In the genomic region with DNA sequence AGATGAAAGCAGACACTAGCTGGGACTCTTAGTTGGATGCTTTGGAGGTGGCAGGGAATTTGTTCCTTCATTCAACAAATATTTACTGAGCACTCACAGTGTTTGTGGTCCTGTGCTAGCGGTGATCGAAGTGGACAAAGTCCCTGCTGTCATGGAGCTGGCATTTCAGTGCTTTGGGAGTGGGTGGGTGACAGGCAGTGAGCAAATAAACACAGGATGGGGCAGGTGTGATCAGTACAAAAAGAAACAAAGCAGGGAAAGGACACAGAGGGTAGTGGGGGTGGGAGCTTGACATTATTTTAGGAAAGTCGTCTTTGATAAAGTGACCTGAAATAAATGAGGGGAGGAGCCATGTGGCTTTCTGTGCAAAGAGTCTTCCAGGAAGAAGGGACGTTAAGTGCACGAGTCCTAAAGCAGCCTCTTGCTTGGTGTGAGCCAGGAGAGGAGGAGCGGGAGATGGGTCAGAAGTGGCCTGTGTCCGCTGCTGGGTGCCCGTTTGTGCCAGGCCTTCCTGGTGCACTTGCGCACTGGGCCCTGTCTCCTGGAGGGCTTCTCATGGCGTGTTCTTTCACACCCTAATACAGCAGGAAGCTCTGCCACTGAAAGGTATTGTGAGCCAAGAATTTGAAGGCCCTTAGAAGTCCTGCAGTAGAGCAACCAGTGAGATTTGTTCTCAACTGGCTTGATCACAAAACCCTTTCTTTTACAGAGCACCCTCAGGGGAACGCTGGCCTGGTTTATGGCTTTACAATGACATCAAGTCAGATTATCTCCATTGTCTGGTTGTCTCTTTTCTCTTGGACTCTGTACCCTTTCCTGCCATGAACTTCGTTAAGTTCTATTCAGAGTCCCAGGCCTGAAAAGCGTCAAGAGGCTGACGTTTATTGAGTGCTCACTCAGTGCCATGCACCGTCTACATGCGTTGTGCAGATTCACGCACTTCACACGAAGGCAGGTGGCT, we compare ENCODE assay signal across 11 cellular contexts. TPM values are rescaled to one million over a fixed set of nuclear protein-coding genes. Genes with fewer than 3 reads are reported as not detected.
DNase-seq lines count a peak whose midpoint lies in the region; ATAC-seq and TF ChIP-seq lines count a peak whose summit lies in the region.
"Had no signal": no experiment of that assay in that cellular context is flagged by ENCODE, and none has a peak within 500 bp of the region (broad histone marks: within the 10 kb centered on the region; RNA-seq: fewer than 3 reads in every experiment).

No MANE protein-coding gene starts in this region.

- H3K79me1 ChIP-seq in mesenchymal stem cell (replicated peaks; ENCODE audit: low read length, poor library complexity, severe bottlenecking): no peaks in the 10 kb centered on the region

- TF ChIP-seq EP300 in upper lobe of left lung (IDR thresholded peaks at IDR 0.05): peak in 1 of 4 donors; percentile 29

- no peak overlapping the region for H4K91ac ChIP-seq in mesenchymal stem cell (ENCODE audit: low read length)

- H2AK5ac ChIP-seq in mesenchymal stem cell (ENCODE audit: low read length, severe bottlenecking): no peak overlapping the region

- no peak overlapping the region for H2BK120ac ChIP-seq in mesenchymal stem cell (ENCODE audit: low read depth, low read length)

- no peak overlapping the region for H2AFZ ChIP-seq in mesenchymal stem cell (ENCODE audit: low read depth, low read length)

- H3K9me3 Mint-ChIP-seq in activated naive CD4-positive, alpha-beta T cell treated with anti-CD3 and anti-CD28 coated beads, Interleukin-2, amount 10 ng/mL, durations not matched to agents 7 days and 5 days: no peaks in the 10 kb centered on the region

- no peaks in the 10 kb centered on the region for H3K36me3 ChIP-seq in colonic mucosa
- peaks cover 57 to 77% of the 10 kb centered on the region in 2 experiments for H3K36me3 ChIP-seq in mesenchymal stem cell (ENCODE audit: control insufficient read depth in 1 of 2, insufficient read depth in 2 of 2, low read depth in 1 of 2, low read length in 2 of 2)
- H3K36me3 ChIP-seq in upper lobe of left lung: peaks cover 2 to 26% (median 22%) of the 10 kb centered on the region in 4 donors

- H4K8ac ChIP-seq in mesenchymal stem cell (ENCODE audit: low read length): no peak overlapping the region

- no peak overlapping the region for H3K4me3 Mint-ChIP-seq in activated naive CD4-positive, alpha-beta T cell treated with anti-CD3 and anti-CD28 coated beads, Interleukin-2, amount 10 ng/mL, durations not matched to agents 7 days and 5 days

- no peak overlapping the region for H3K4ac ChIP-seq in mesenchymal stem cell (ENCODE audit: low read depth in 1 of 2, low read length in 2 of 2)

- 86% methylated on average over 18 of the region's 18 CpGs for WGBS in mesenchymal stem cell
- 51 to 54% methylated on average over 18 of the region's 18 CpGs for WGBS in upper lobe of left lung, 2 donors

- H3K9ac ChIP-seq in colonic mucosa (ENCODE audit: low read depth in 2 of 2, low read length in 2 of 2) (peak overlapping the region in 1 of 2 donors; percentile 75), mesenchymal stem cell (ENCODE audit: low read length) (peak overlapping the region; percentile 20)

- H3K23ac ChIP-seq in mesenchymal stem cell (ENCODE audit: low read length in 2 of 2): no peak overlapping the region

- no peak overlapping the region for H3K27ac Mint-ChIP-seq in activated naive CD4-positive, alpha-beta T cell treated with anti-CD3 and anti-CD28 coated beads, Interleukin-2, amount 10 ng/mL, durations not matched to agents 7 days and 5 days

- peak overlapping the region in 1 of 2 experiments; percentile 16 for H3K18ac ChIP-seq in mesenchymal stem cell (ENCODE audit: low read depth in 1 of 2, low read length in 2 of 2)

- H3K4me3 ChIP-seq in colonic mucosa: no peak overlapping the region
- no peak overlapping the region for H3K4me3 ChIP-seq in mesenchymal stem cell (ENCODE audit: insufficient read depth in 1 of 2, low read depth in 1 of 2, low read length in 2 of 2)
- H3K4me3 ChIP-seq in upper lobe of left lung: no peak overlapping the region

- H2BK15ac ChIP-seq in mesenchymal stem cell (ENCODE audit: low read depth, poor library complexity, severe bottlenecking): no peak overlapping the region

- H3K27me3 Mint-ChIP-seq in activated naive CD4-positive, alpha-beta T cell treated with anti-CD3 and anti-CD28 coated beads, Interleukin-2, amount 10 ng/mL, durations not matched to agents 7 days and 5 days: no peaks in the 10 kb centered on the region

- H3K27ac ChIP-seq in colonic mucosa (peak overlapping the region; percentile 81), mesenchymal stem cell (ENCODE audit: low read length, poor library complexity, severe bottlenecking) (no peak overlapping the region), upper lobe of left lung (peak overlapping the region; percentile 15 to 73 (median 62))
- H3K27ac ChIP-seq: WERI-Rb-1 had no signal

- no peak overlapping the region for H3K14ac ChIP-seq in mesenchymal stem cell (ENCODE audit: low read length in 2 of 2)

- DNase-seq in NCI-H2196 (lab: John Stamatoyannopoulos, UW; ENCODE audit: unreplicated experiment): peak; percentile 39
- no peak for DNase-seq in NCI-H2196 treated with DMSO at 0.1 percent for 48 hours (lab: John Stamatoyannopoulos, UW; ENCODE audit: unreplicated experiment)
- DNase-seq in colonic mucosa: peak; percentile 62
- DNase-seq in mesenchymal stem cell: no peak
- peak in 1 of 2 donors; percentile 73 for DNase-seq in upper lobe of left lung
- no peak for DNase-seq in activated naive CD4-positive, alpha-beta T cell treated with anti-CD3 and anti-CD28 coated beads, Interleukin-2, amount 10 ng/mL, durations not matched to agents 7 days and 5 days
- no peak for DNase-seq in ACHN
- DNase-seq in DMS 273 treated with DMSO at 0.1 percent for 48 hours (lab: John Stamatoyannopoulos, UW): no peak
- DNase-seq: activated effector memory CD4-positive, alpha-beta T cell treated with Interleukin-2 at 50 U/mL for 16 hours; effector CD8-positive, alpha-beta T cell had no signal

- H2BK12ac ChIP-seq in mesenchymal stem cell (ENCODE audit: low read length in 2 of 2): no peak overlapping the region

- intact Hi-C loops in colonic mucosa (cut with DNase I): loop anchor here (5.0 kb wide), 2 partner anchors 35 to 65 kb away; no protein-coding TSS in a partner anchor

- H3K27me3 ChIP-seq in colonic mucosa (no peaks in the 10 kb centered on the region), mesenchymal stem cell (ENCODE audit: control insufficient read depth in 1 of 2, insufficient read depth in 1 of 2, low read length in 2 of 2) (no peaks in the 10 kb centered on the region), upper lobe of left lung (no peaks in the 10 kb centered on the region)

- no peak overlapping the region for H2BK5ac ChIP-seq in mesenchymal stem cell (ENCODE audit: low read depth, low read length, poor library complexity, severe bottlenecking)

- TF ChIP-seq CTCF in colonic mucosa (IDR thresholded peaks at IDR 0.05) (no peak), upper lobe of left lung (IDR thresholded peaks at IDR 0.05) (no peak)

- ATAC-seq in upper lobe of left lung (ENCODE audit: low FRiP score in 2 of 2): peak; percentile 25 to 73

- H3K4me1 ChIP-seq in colonic mucosa: peaks cover 12% of the 10 kb centered on the region
- peaks cover 61% of the 10 kb centered on the region for H3K4me1 ChIP-seq in mesenchymal stem cell (ENCODE audit: control insufficient read depth, insufficient read depth, low read depth, low read length)
- peaks cover 59 to 87% (median 63%) of the 10 kb centered on the region in 4 donors for H3K4me1 ChIP-seq in upper lobe of left lung

- H3K9me3 ChIP-seq in colonic mucosa: no peaks in the 10 kb centered on the region
- H3K9me3 ChIP-seq in mesenchymal stem cell (ENCODE audit: control insufficient read depth, low read length): no peaks in the 10 kb centered on the region
- no peaks in the 10 kb centered on the region for H3K9me3 ChIP-seq in upper lobe of left lung

- CTCF ChIA-PET in activated naive CD4-positive, alpha-beta T cell treated with anti-CD3 and anti-CD28 coated beads, Interleukin-2, amount 10 ng/mL, durations not matched to agents 7 days and 5 days (lab: Charles Lee): interaction anchor here (0.6 to 3.4 kb wide), 4 partner anchors 12 to 66 kb away, joined by 3 to 18 read pairs (median 3); no protein-coding TSS in a partner anchor

- no peaks in the 10 kb centered on the region for H3K4me1 Mint-ChIP-seq in activated naive CD4-positive, alpha-beta T cell treated with anti-CD3 and anti-CD28 coated beads, Interleukin-2, amount 10 ng/mL, durations not matched to agents 7 days and 5 days

- in situ Hi-C loops in ACHN (cut with HindIII; ENCODE audit: low pct_ligation_motif_present, low pct_unique_long_range_greater_than_20kb, low sequenced_read_pairs): no loop called here

- peak in 2 of 4 donors; percentile 13 to 17 for TF ChIP-seq POLR2A in upper lobe of left lung (IDR thresholded peaks at IDR 0.05)

- no peaks in the 10 kb centered on the region for H3K36me3 Mint-ChIP-seq in activated naive CD4-positive, alpha-beta T cell treated with anti-CD3 and anti-CD28 coated beads, Interleukin-2, amount 10 ng/mL, durations not matched to agents 7 days and 5 days

- H3K4me2 ChIP-seq in mesenchymal stem cell (ENCODE audit: low read length, poor library complexity, severe bottlenecking): no peak overlapping the region

RNA-seq across cellular contexts. Expression of a gene that starts 14.9 kb away (rescaled TPM):
- total RNA-seq in colonic mucosa (10 to 100 TPM; 37.4 to 51.3 TPM), upper lobe of left lung (100 to 1,000 TPM in 5 of 6 donors, 10 to 100 TPM in 1; 81.7 to 265 (median 166) TPM)
- 64.3 TPM for polyA plus RNA-seq in mesenchymal stem cell (2013, experiment 1 of 2)
- 64.6 TPM for polyA plus RNA-seq in mesenchymal stem cell (2013, experiment 2 of 2)

Comparison
In these comparisons a context has a peak if more than half of its experiments do, and no peak if none do; other contexts are left out.
1. DNase-seq: peak in NCI-H2196 (single experiment) and colonic mucosa (single experiment); none in NCI-H2196 treated with DMSO at 0.1 percent for 48 hours (single experiment), mesenchymal stem cell (single experiment), activated naive CD4-positive, alpha-beta T cell treated with anti-CD3 and anti-CD28 coated beads, Interleukin-2, amount 10 ng/mL, durations not matched to agents 7 days and 5 days (single experiment), ACHN (single experiment) and DMS 273 treated with DMSO at 0.1 percent for 48 hours (single experiment).